17 cellular contexts compared by ENCODE assay signal in genomic region chr4:38113551-38113950, GRCh38.
"Had no signal": no experiment of that assay in that cellular context is flagged by ENCODE, and none has a peak within 500 bp of the region (broad histone marks: within the 10 kb centered on the region; RNA-seq: fewer than 3 reads in every experiment).

No MANE protein-coding gene starts in this region.

- H3K4me3 ChIP-seq: heart right ventricle, lower lobe of right lung, right lobe of liver, suprapubic skin, thyroid gland had no signal

- DNase-seq: effector memory CD4-positive, alpha-beta T cell; erythroblast; foreskin melanocyte; heart right ventricle; hypothalamus; lower lobe of right lung; mesenchymal stem cell; naive thymus-derived CD4-positive, alpha-beta T cell; right lobe of liver; stimulated activated CD4-positive, alpha-beta T cell treated with anti-CD3 and anti-CD28 coated beads, Interleukin-4, amount 100 ng/mL, for 1 hour; stimulated activated CD8-positive, alpha-beta memory T cell treated with anti-CD3 and anti-CD28 coated beads, Interleukin-4, amount 100 ng/mL, for 48 hours; stimulated activated naive CD8-positive, alpha-beta T cell treated with anti-CD3 and anti-CD28 coated beads, Interleukin-15, Interleukin-2, amounts not matched to agents 100 U/mL and 50 U/mL, for 24 hours had no signal

- H3K27me3 Mint-ChIP-seq: naive thymus-derived CD4-positive, alpha-beta T cell; type B pancreatic cell had no signal

- H3K4me1 Mint-ChIP-seq: stimulated activated effector memory CD8-positive, alpha-beta T cell treated with anti-CD3 and anti-CD28 coated beads, Interleukin-12 subunit alpha, Interleukin-12 subunit beta, amount 100 ng/mL, for 72 hours had no signal

- H3K27ac Mint-ChIP-seq: stimulated activated effector memory CD8-positive, alpha-beta T cell treated with anti-CD3 and anti-CD28 coated beads, Interleukin-12 subunit alpha, Interleukin-12 subunit beta, amount 100 ng/mL, for 72 hours had no signal

- H3K9me3 Mint-ChIP-seq: naive thymus-derived CD4-positive, alpha-beta T cell; stimulated activated effector memory CD8-positive, alpha-beta T cell treated with anti-CD3 and anti-CD28 coated beads, Interleukin-12 subunit alpha, Interleukin-12 subunit beta, amount 100 ng/mL, for 72 hours; type B pancreatic cell had no signal

- ATAC-seq: left lobe of liver; naive thymus-derived CD4-positive, alpha-beta T cell; right lobe of liver; stimulated activated effector memory CD8-positive, alpha-beta T cell treated with anti-CD3 and anti-CD28 coated beads, Interleukin-12 subunit alpha, Interleukin-12 subunit beta, amount 100 ng/mL, for 72 hours; stimulated activated naive CD8-positive, alpha-beta T cell treated with anti-CD3 and anti-CD28 coated beads, Interleukin-15, Interleukin-2, amounts not matched to agents 100 U/mL and 50 U/mL, for 24 hours had no signal

- H3K9me3 ChIP-seq: heart right ventricle, lower lobe of right lung, right lobe of liver, suprapubic skin, thyroid gland had no signal

- H3K4me3 Mint-ChIP-seq: naive thymus-derived CD4-positive, alpha-beta T cell; stimulated activated effector memory CD8-positive, alpha-beta T cell treated with anti-CD3 and anti-CD28 coated beads, Interleukin-12 subunit alpha, Interleukin-12 subunit beta, amount 100 ng/mL, for 72 hours; type B pancreatic cell had no signal

- H3K27ac ChIP-seq: right lobe of liver, suprapubic skin, thyroid gland had no signal

- H3K27me3 ChIP-seq: heart right ventricle, right lobe of liver, suprapubic skin, thyroid gland had no signal
